16 cellular contexts compared by ENCODE assay signal in genomic region chr10:80737209-80737608, GRCh38.
DNase-seq lines count a peak whose midpoint lies in the region; ATAC-seq, FAIRE-seq and TF ChIP-seq lines count a peak whose summit lies in the region.
"Had no signal": no experiment of that assay in that cellular context is flagged by ENCODE, and none has a peak within 500 bp of the region (broad histone marks: within the 10 kb centered on the region; RNA-seq: fewer than 3 reads in every experiment).

No MANE protein-coding gene starts in this region.

- H4K5ac ChIP-seq in H1 (ENCODE audit: insufficient read length, low read depth, low read length), result no peak overlapping the region

- H3K9me3 Mint-ChIP-seq in activated CD4-positive, alpha-beta T cell treated with anti-CD3 and anti-CD28 coated beads, Interleukin-2, amount 10 ng/mL, durations not matched to agents 24 days and 14 days, result no peaks in the 10 kb centered on the region
- H3K9me3 Mint-ChIP-seq: CD8-positive, alpha-beta T cell had no signal

- H2AK5ac ChIP-seq in H1 (ENCODE audit: low read depth, low read length), result no peak overlapping the region

- H2BK5ac ChIP-seq in H1 (ENCODE audit: low read depth, low read length), result 0 out of 2 replicates have a peak overlapping the region, but pooled peaks have one; percentile 14

- H4K91ac ChIP-seq in H1 (replicated peaks; ENCODE audit: insufficient read length, low read length), result no peak overlapping the region

- peak overlapping the region; percentile 30; the same call in 1 of the 2 replicates for H2AFZ ChIP-seq in H1 (ENCODE audit: low read length)

- H3K9ac ChIP-seq in HUES6 (ENCODE audit: low read length), result no peak overlapping the region
- no peak overlapping the region for H3K9ac ChIP-seq in H1 (replicated peaks in 1 of 4; ENCODE audit: extremely low read depth in 1 of 4, low read depth in 3 of 4, low read length in 3 of 4)

- H3K18ac ChIP-seq in H1 (ENCODE audit: extremely low read depth, low read length), result peak overlapping the region; percentile 39; the same call in 1 of the 2 replicates

- no peak overlapping the region for H3K27ac Mint-ChIP-seq in activated CD4-positive, alpha-beta T cell treated with anti-CD3 and anti-CD28 coated beads, Interleukin-2, amount 10 ng/mL, durations not matched to agents 24 days and 14 days
- H3K27ac Mint-ChIP-seq: B cell; CD14-positive monocyte; CD8-positive, alpha-beta T cell had no signal

- H4K20me1 ChIP-seq in H1 (replicated peaks in 1 of 2; ENCODE audit: control insufficient read depth in 1 of 2, insufficient read depth in 2 of 2, low read length in 2 of 2), result no peaks in the 10 kb centered on the region

- TF ChIP-seq POLR2A in H1 (IDR thresholded peaks at IDR 0.05; ENCODE audit: control extremely low read depth in 1 of 2, low read depth in 2 of 2, low read length in 2 of 2), result no peak

- CTCF ChIA-PET in H1 (lab: Charles Lee; ENCODE audit: partially characterized antibody), result interaction anchor here (0.6 to 1.7 kb wide), 5 partner anchors 37 to 187 kb away, joined by 3 to 6 read pairs (median 4); no protein-coding TSS in a partner anchor

- H3K4ac ChIP-seq in H1 (replicated peaks; ENCODE audit: insufficient read length, low read depth, low read length), result peak overlapping the region; percentile 44

- H3K4me3 ChIP-seq in HUES6 (ENCODE audit: low read depth, low read length), result no peak overlapping the region
- no peak overlapping the region for H3K4me3 ChIP-seq in H1 (ENCODE audit: extremely low read depth in 1 of 4, insufficient read depth in 2 of 4, low read depth in 3 of 4, low read length in 4 of 4)
- no peak overlapping the region for H3K4me3 ChIP-seq in dorsolateral prefrontal cortex

- no peak for TF ChIP-seq RAD21 in H1 (IDR thresholded peaks at IDR 0.05 in 1 of 2, conservative IDR thresholded peaks at IDR 0.05 in 1 of 2; ENCODE audit: low read depth in 2 of 2, low read length in 2 of 2)

- POLR2A ChIA-PET in H1 (lab: Charles Lee; ENCODE audit: partially characterized antibody), result no interaction called here

- TF ChIP-seq CTCF in H1 (IDR thresholded peaks at IDR 0.05; ENCODE audit: control extremely low read depth in 1 of 3, insufficient read depth in 1 of 3, low read depth in 1 of 3, low read length in 3 of 3) (no peak), dorsolateral prefrontal cortex (IDR thresholded peaks at IDR 0.05 in 54 of 56, conservative IDR thresholded peaks at IDR 0.05 in 2 of 56; ENCODE audit: low read depth in 1 of 56, partially characterized antibody in 56 of 56) (no peak)

- H3K27me3 ChIP-seq in HUES6 (ENCODE audit: control insufficient read depth, insufficient read depth, low read length) (no peaks in the 10 kb centered on the region), H1 (replicated peaks in 1 of 4; ENCODE audit: control insufficient read depth in 3 of 4, extremely low read depth in 1 of 4, insufficient read depth in 3 of 4, low read length in 3 of 4) (no peaks in the 10 kb centered on the region), dorsolateral prefrontal cortex (peaks cover 0 to 9% (median 0%) of the 10 kb centered on the region in 45 donors)

- peak overlapping the region; percentile 66 for H2BK120ac ChIP-seq in H1 (replicated peaks; ENCODE audit: low read depth, low read length)

- no peaks in the 10 kb centered on the region; the same call in 1 of the 2 replicates for H3K23me2 ChIP-seq in H1 (ENCODE audit: low read depth, low read length)

- H3K27me3 Mint-ChIP-seq in activated CD4-positive, alpha-beta T cell treated with anti-CD3 and anti-CD28 coated beads, Interleukin-2, amount 10 ng/mL, durations not matched to agents 24 days and 14 days, result peaks cover 2% of the 10 kb centered on the region

- H3K4me1 ChIP-seq in HUES6 (ENCODE audit: control insufficient read depth, insufficient read depth, low read length) (peaks cover 18% of the 10 kb centered on the region), H1 (replicated peaks in 1 of 4; ENCODE audit: control insufficient read depth in 3 of 4, insufficient read depth in 4 of 4, low read length in 3 of 4) (peaks cover 0 to 9% (median 3%) of the 10 kb centered on the region in 4 experiments; a peak in 4 of 7 replicates)
- H3K4me1 ChIP-seq: Caco-2 had no signal

- no peak for TF ChIP-seq EP300 in H1 (IDR thresholded peaks at IDR 0.05; ENCODE audit: borderline replicate concordance in 1 of 2, low read depth in 2 of 2, low read length in 2 of 2)

- H3K14ac ChIP-seq in H1 (ENCODE audit: insufficient read length), result no peak overlapping the region

- H3K23ac ChIP-seq in H1 (ENCODE audit: insufficient read length), result no peak overlapping the region

- no peaks in the 10 kb centered on the region for H3K79me2 ChIP-seq in H1 (ENCODE audit: control insufficient read depth in 1 of 2, insufficient read depth in 2 of 2, low read length in 2 of 2)

- H3K4me1 Mint-ChIP-seq in activated CD4-positive, alpha-beta T cell treated with anti-CD3 and anti-CD28 coated beads, Interleukin-2, amount 10 ng/mL, durations not matched to agents 24 days and 14 days, result no peaks in the 10 kb centered on the region
- H3K4me1 Mint-ChIP-seq: B cell, CD14-positive monocyte had no signal

- peak overlapping the region; percentile 94; the same call in 1 of the 2 replicates for H2BK20ac ChIP-seq in H1 (ENCODE audit: low read length)

- no peak overlapping the region for H3K56ac ChIP-seq in H1 (replicated peaks; ENCODE audit: insufficient read length, low read depth, low read length)

- no peak overlapping the region for H3K4me2 ChIP-seq in H1 (ENCODE audit: insufficient read depth in 1 of 2, low read depth in 2 of 2, low read length in 2 of 2)

- DNase-seq in H1 (ENCODE audit: low read depth in 1 of 2, low spot score in 2 of 2) (no peak), dorsolateral prefrontal cortex (no peak), inferior parietal cortex (ENCODE audit: extremely low spot score) (no peak)
- DNase-seq in activated CD4-positive, alpha-beta T cell treated with anti-CD3 and anti-CD28 coated beads, Interleukin-2, amount 10 ng/mL, durations not matched to agents 24 days and 14 days, result no peak
- DNase-seq: Caco-2; CD8-positive, alpha-beta T cell; GF-D8; H7; Karpas-422 had no signal

- WGBS in H1 (ENCODE audit: extremely low coverage in 1 of 2, insufficient coverage in 1 of 2, insufficient read length in 1 of 2, insufficient replicate concordance in 2 of 2, low coverage in 1 of 2, low lambda C conversion rate in 2 of 2, missing lambda C conversion rate in 1 of 2), 2 experiments, result 81% methylated on average over 2 of the region's 2 CpGs; no CpG with 5 or more reads in 1 of the 2 experiments

- H3K36me3 Mint-ChIP-seq in activated CD4-positive, alpha-beta T cell treated with anti-CD3 and anti-CD28 coated beads, Interleukin-2, amount 10 ng/mL, durations not matched to agents 24 days and 14 days (ENCODE audit: low read depth), result no peaks in the 10 kb centered on the region
- H3K36me3 Mint-ChIP-seq: CD14-positive monocyte; CD8-positive, alpha-beta T cell had no signal

- FAIRE-seq in H1 (lab: Jason Lieb, UNC), result no peak
- FAIRE-seq: A204.1, GM18507 had no signal

- peak overlapping the region; percentile 80; the same call in 1 of the 2 replicates for H3K27ac ChIP-seq in HUES6 (ENCODE audit: low read depth, low read length)
- no peak overlapping the region for H3K27ac ChIP-seq in H1 (ENCODE audit: low read depth, low read length)
- no peak overlapping the region for H3K27ac ChIP-seq in dorsolateral prefrontal cortex

- H2BK12ac ChIP-seq in H1 (ENCODE audit: low read depth, low read length), result peak overlapping the region; percentile 62; the same call in 1 of the 2 replicates

- ATAC-seq in GM18868 (IDR thresholded peaks at IDR 0.05; ENCODE audit: unreplicated experiment) (peak; percentile 67), GM19395 (IDR thresholded peaks at IDR 0.05; ENCODE audit: unreplicated experiment) (no peak)
- ATAC-seq: CD8-positive, alpha-beta T cell had no signal

- intact Hi-C loops in activated CD4-positive, alpha-beta T cell treated with anti-CD3 and anti-CD28 coated beads, Interleukin-2, amount 10 ng/mL, durations not matched to agents 24 days and 14 days (cut with micrococcal nuclease), result no loop called here
- intact Hi-C loops in dorsolateral prefrontal cortex (cut with DNase I), result no loop called here

- H3K4me3 Mint-ChIP-seq in activated CD4-positive, alpha-beta T cell treated with anti-CD3 and anti-CD28 coated beads, Interleukin-2, amount 10 ng/mL, durations not matched to agents 24 days and 14 days, result no peak overlapping the region
- H3K4me3 Mint-ChIP-seq: B cell; CD14-positive monocyte; CD8-positive, alpha-beta T cell had no signal

- H2BK15ac ChIP-seq in H1 (ENCODE audit: low read length), result no peak overlapping the region

- H4K8ac ChIP-seq in H1 (ENCODE audit: extremely low read depth, insufficient read depth, low read length), result no peak overlapping the region

- H3K36me3 ChIP-seq in HUES6 (ENCODE audit: control insufficient read depth, insufficient read depth, low read length) (no peaks in the 10 kb centered on the region), H1 (ENCODE audit: control insufficient read depth in 2 of 4, insufficient read depth in 4 of 4, low read length in 3 of 4) (no peaks in the 10 kb centered on the region)

- H3K9me3 ChIP-seq in HUES6 (ENCODE audit: control insufficient read depth, insufficient read depth, low read depth, low read length) (no peaks in the 10 kb centered on the region; the same call in 1 of the 2 replicates), H1 (ENCODE audit: insufficient read depth in 2 of 2, low read depth in 1 of 2, low read length in 1 of 2) (no peaks in the 10 kb centered on the region)
- H3K9me3 ChIP-seq: Caco-2 had no signal

- H3K79me1 ChIP-seq in H1 (ENCODE audit: low read depth, low read length), result no peaks in the 10 kb centered on the region

TF ChIP-seq in H1, 55 proteins besides CTCF, POLR2A, EP300 and RAD21 (continues in another document):
- TF ChIP-seq ATF3 (IDR thresholded peaks at IDR 0.05; ENCODE audit: insufficient read depth, low read depth, low read length), result no peak
